ENCODE assay signal across 1 cellular context in genomic region chr16:58443783-58444182, GRCh38.
TF ChIP-seq lines count a peak whose summit lies in the region.

No MANE protein-coding gene starts in this region.

TF ChIP-seq in K562, 482 proteins besides CTCF, POLR2A, EP300 and RAD21:
- no peak for TF ChIP-seq PBX2 (CRISPR knock-in tag; IDR thresholded peaks at IDR 0.05; ENCODE audit: low read depth)
- peak; percentile 71 for TF ChIP-seq PBX2 (tag; conservative IDR thresholded peaks at IDR 0.05; ENCODE audit: low read depth)
- peak; percentile 36 for TF ChIP-seq MEIS2 (IDR thresholded peaks at IDR 0.05; ENCODE audit: partially characterized antibody)
- no peak for TF ChIP-seq TRIM25 (IDR thresholded peaks at IDR 0.05; ENCODE audit: borderline replicate concordance)
TF ChIP-seq in K562: peak in this region for 2.
